30 cellular contexts compared by ENCODE assay signal in genomic region chr15:63367390-63367789, GRCh38. TPM values are rescaled to one million over a fixed set of nuclear protein-coding genes. Genes with fewer than 3 reads are reported as not detected.
DNase-seq lines count a peak whose midpoint lies in the region; ATAC-seq, FAIRE-seq and TF ChIP-seq lines count a peak whose summit lies in the region.
"Had no signal": no experiment of that assay in that cellular context is flagged by ENCODE, and none has a peak within 500 bp of the region (broad histone marks: within the 10 kb centered on the region; RNA-seq: fewer than 3 reads in every experiment).

No MANE protein-coding gene starts in this region.

- CTCF ChIA-PET in Calu3 (lab: Charles Lee): interaction anchor here (0.5 to 1.9 kb wide), 11 partner anchors 9 to 1031 kb away, joined by 3 to 7 read pairs (median 5); partner anchors contain the start of gene CA12

- FAIRE-seq in RCC 7860 (lab: Jason Lieb, UNC): peak; percentile 82
- FAIRE-seq: H1, HTR-8/SVneo had no signal

- peak overlapping the region; percentile 26 for H3K4me3 Mint-ChIP-seq in Calu3 (ENCODE audit: low read depth, unreplicated experiment)
- H3K4me3 Mint-ChIP-seq: activated T-cell treated with anti-CD3 and anti-CD28 coated beads, Interleukin-2, amount 50 U/mL, for 24 hours; CD4-positive, alpha-beta T cell; effector memory CD8-positive, alpha-beta T cell; naive thymus-derived CD8-positive, alpha-beta T cell; T-helper 1 cell treated with Interleukin-12 subunit alpha and Interleukin-12 subunit beta and Interleukin-4 antibody, amounts not matched to agents 30 μg/mL and 1 μg/mL, for 36 hours had no signal

- H3K4me1 Mint-ChIP-seq in Calu3 (ENCODE audit: low read depth, unreplicated experiment): peaks cover 46% of the 10 kb centered on the region

- 89 to 96% (median 93%) methylated on average over 2 of the region's 2 CpGs for WGBS in psoas muscle, 3 donors

- DNase-seq in Calu3: peak; percentile 45
- DNase-seq in RCC 7860 (ENCODE audit: low spot score): peak; percentile 64
- peak; percentile 33 for DNase-seq in glomerular visceral epithelial cell (ENCODE audit: extremely low spot score)
- peak; percentile 93 for DNase-seq in renal cortical epithelial cell (ENCODE audit: low read depth)
- DNase-seq in psoas muscle: no peak
- no peak for DNase-seq in coronary artery (ENCODE audit: low spot score)
- DNase-seq in stimulated activated naive CD4-positive, alpha-beta T cell (lab: John Stamatoyannopoulos, UW): no peak
- DNase-seq: activated CD4-positive, alpha-beta T cell treated with anti-CD3 and anti-CD28 coated beads for 1 hour; activated naive CD4-positive, alpha-beta T cell treated with Interleukin-2 at 50 U/mL for 16 hours; activated T-cell treated with anti-CD3 and anti-CD28 coated beads, Interleukin-2, amount 50 U/mL, for 24 hours; adrenal gland; brain microvascular endothelial cell; CD4-positive, alpha-beta T cell; effector memory CD8-positive, alpha-beta T cell; glutamatergic neuron; KG1; mesendoderm; naive thymus-derived CD8-positive, alpha-beta T cell; NCI-H2171; NCI-H524 treated with DMSO at 0.1 percent for 48 hours; occipital lobe; retina; stimulated activated CD4-positive, alpha-beta T cell treated with anti-CD3 and anti-CD28 coated beads, Interleukin-2, amount 100 ng/mL, for 24 hours had no signal

- no peaks in the 10 kb centered on the region for H3K9me3 ChIP-seq in psoas muscle
- H3K9me3 ChIP-seq: adrenal gland, thoracic aorta had no signal

- H3K27ac ChIP-seq in psoas muscle: no peak overlapping the region
- H3K27ac ChIP-seq in coronary artery: no peak overlapping the region
- H3K27ac ChIP-seq: adrenal gland, brain microvascular endothelial cell had no signal

- H3K27ac Mint-ChIP-seq in Calu3 (ENCODE audit: unreplicated experiment): peak overlapping the region; percentile 93
- H3K27ac Mint-ChIP-seq: activated T-cell treated with anti-CD3 and anti-CD28 coated beads, Interleukin-2, amount 50 U/mL, for 24 hours; CD4-positive, alpha-beta T cell; effector memory CD8-positive, alpha-beta T cell; naive thymus-derived CD8-positive, alpha-beta T cell; T-helper 1 cell treated with Interleukin-12 subunit alpha and Interleukin-12 subunit beta and Interleukin-4 antibody, amounts not matched to agents 30 μg/mL and 1 μg/mL, for 36 hours had no signal

- H3K27me3 ChIP-seq in psoas muscle (ENCODE audit: insufficient read depth in 3 of 3, low read length in 2 of 3): no peaks in the 10 kb centered on the region
- H3K27me3 ChIP-seq: adrenal gland, brain microvascular endothelial cell had no signal

- BruUV-seq in Calu3 (replicated peaks; lab: Mats Ljungman, UMichigan): no TSS peak

- no peaks in the 10 kb centered on the region for H3K9me3 Mint-ChIP-seq in Calu3 (ENCODE audit: low read depth, unreplicated experiment)
- H3K9me3 Mint-ChIP-seq: activated T-cell treated with anti-CD3 and anti-CD28 coated beads, Interleukin-2, amount 50 U/mL, for 24 hours; CD4-positive, alpha-beta T cell; effector memory CD8-positive, alpha-beta T cell; naive thymus-derived CD8-positive, alpha-beta T cell; T-helper 1 cell treated with Interleukin-12 subunit alpha and Interleukin-12 subunit beta and Interleukin-4 antibody, amounts not matched to agents 30 μg/mL and 1 μg/mL, for 36 hours had no signal

- H3K4me1 ChIP-seq in psoas muscle: peaks cover 25% of the 10 kb centered on the region
- H3K4me1 ChIP-seq: adrenal gland had no signal

- intact Hi-C loops in Calu3 (cut with micrococcal nuclease; ENCODE audit: unreplicated experiment) (no loop called here), psoas muscle (cut with DNase I) (no loop called here)

- no peaks in the 10 kb centered on the region for H3K27me3 Mint-ChIP-seq in Calu3 (ENCODE audit: unreplicated experiment)
- H3K27me3 Mint-ChIP-seq: activated T-cell treated with anti-CD3 and anti-CD28 coated beads, Interleukin-2, amount 50 U/mL, for 24 hours had no signal

- H3K36me3 ChIP-seq in psoas muscle (ENCODE audit: insufficient read depth in 1 of 2, low read depth in 1 of 2): no peaks in the 10 kb centered on the region
- H3K36me3 ChIP-seq: adrenal gland, brain microvascular endothelial cell, thoracic aorta had no signal

- H3K4me3 ChIP-seq in psoas muscle: no peak overlapping the region
- no peak overlapping the region for H3K4me3 ChIP-seq in coronary artery
- H3K4me3 ChIP-seq: adrenal gland, smooth muscle cell, thoracic aorta had no signal

- no peak for TF ChIP-seq CTCF in Calu3 (IDR thresholded peaks at IDR 0.05; ENCODE audit: unreplicated experiment)
- TF ChIP-seq CTCF in psoas muscle (IDR thresholded peaks at IDR 0.05): no peak
- no peak for TF ChIP-seq CTCF in coronary artery (IDR thresholded peaks at IDR 0.05)

- H3K36me3 Mint-ChIP-seq in Calu3 (ENCODE audit: insufficient read depth, unreplicated experiment): peaks cover 16% of the 10 kb centered on the region
- H3K36me3 Mint-ChIP-seq: naive thymus-derived CD8-positive, alpha-beta T cell had no signal

- ATAC-seq in GM19467 (IDR thresholded peaks at IDR 0.05; ENCODE audit: unreplicated experiment): no peak
- no peak for ATAC-seq in psoas muscle
- ATAC-seq: effector memory CD8-positive, alpha-beta T cell; naive thymus-derived CD8-positive, alpha-beta T cell had no signal

RNA-seq across cellular contexts. Expression of gene CA12, which starts 14.3 kb away (rescaled TPM):
- 21.5 and 26.0 TPM in 2 replicates for total RNA-seq in Calu3 (2022)
- total RNA-seq in renal cortical epithelial cell: 19.6 and 26.4 TPM in 2 replicates
- under 1 TPM; 0.08 to 0.17 (median 0.17) TPM for total RNA-seq in psoas muscle
- polyA plus RNA-seq in psoas muscle: under 1 TPM; 0.01 to 0.25 (median 0.09) TPM
- total RNA-seq: activated CD8-positive, alpha-beta memory T cell treated with anti-CD3 and anti-CD28 coated beads for 36 hours; CD4-positive, alpha-beta T cell; naive thymus-derived CD8-positive, alpha-beta T cell had no signal
- polyA plus RNA-seq: naive thymus-derived CD8-positive, alpha-beta T cell had no signal

Comparison
In these comparisons a context has a peak if more than half of its experiments do, and no peak if none do; other contexts are left out.
1. DNase-seq: peak in Calu3 (single experiment), RCC 7860 (single experiment), glomerular visceral epithelial cell (single experiment) and renal cortical epithelial cell (single experiment); none in psoas muscle (0 of 2), coronary artery (single experiment) and stimulated activated naive CD4-positive, alpha-beta T cell (0 of 6).
2. RNA of gene CA12, which starts 14.3 kb away (total RNA-seq): 19.6 to 26.4 TPM in renal cortical epithelial cell and 21.5 to 26.0 TPM in Calu3; 0.08 to 0.17 TPM in psoas muscle; every median in the first group is over 10 times any median in the second.